Comparison of ENCODE assay signal across 19 cellular contexts in the genomic region with DNA sequence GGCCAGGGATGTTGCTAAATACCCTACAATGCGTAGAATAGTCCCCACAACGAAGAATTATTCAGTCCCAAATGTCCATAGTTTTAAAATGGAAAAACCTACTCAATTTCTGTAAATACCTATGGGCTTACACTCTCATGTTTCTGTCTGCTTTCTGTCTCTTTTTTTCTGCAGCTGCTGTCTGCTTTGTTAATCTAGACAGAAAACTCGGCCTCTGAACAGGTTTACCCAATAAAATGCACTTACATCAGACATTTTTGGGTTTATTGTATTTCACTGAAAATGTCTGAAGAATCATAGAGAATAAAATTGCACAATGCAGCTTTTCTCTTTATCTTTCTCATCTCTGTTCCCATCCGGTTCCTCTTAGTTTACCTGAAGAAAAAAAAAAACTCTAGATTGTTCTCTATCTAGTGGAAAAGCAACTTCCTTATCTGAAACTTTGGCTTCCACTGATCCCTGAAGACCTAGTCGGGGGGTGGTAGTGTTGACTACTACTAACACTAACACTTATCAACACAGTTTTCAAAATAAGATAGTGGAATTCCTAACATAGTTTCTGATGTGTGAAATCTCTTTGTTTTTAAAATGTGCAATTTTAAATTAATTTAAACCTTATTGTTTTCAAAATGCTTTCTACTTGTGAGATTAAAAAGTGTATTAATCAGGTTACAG.
DNase-seq lines count a peak whose midpoint lies in the region; TF ChIP-seq lines count a peak whose summit lies in the region.
"Had no signal": no experiment of that assay in that cellular context is flagged by ENCODE, and none has a peak within 500 bp of the region (broad histone marks: within the 10 kb centered on the region; RNA-seq: fewer than 3 reads in every experiment).

No MANE protein-coding gene starts in this region.

- no peak overlapping the region for H3K14ac ChIP-seq in mesenchymal stem cell (ENCODE audit: low read length in 2 of 2)

- no peak overlapping the region for H3K27ac Mint-ChIP-seq in endodermal cell
- no peak overlapping the region for H3K27ac Mint-ChIP-seq in activated CD4-positive, alpha-beta memory T cell treated with anti-CD3 and anti-CD28 coated beads for 36 hours
- H3K27ac Mint-ChIP-seq: CD14-positive monocyte; CD4-positive, alpha-beta memory T cell; H9 had no signal

- no peaks in the 10 kb centered on the region for H3K9me3 ChIP-seq in SJCRH30 (replicated peaks)
- H3K9me3 ChIP-seq in endodermal cell (ENCODE audit: control insufficient read depth, low read length) = no peaks in the 10 kb centered on the region
- no peaks in the 10 kb centered on the region for H3K9me3 ChIP-seq in SK-N-SH
- no peaks in the 10 kb centered on the region for H3K9me3 ChIP-seq in mesenchymal stem cell (ENCODE audit: control insufficient read depth, low read length)
- H3K9me3 ChIP-seq: A549, BLaER1 had no signal

- TF ChIP-seq RAD21 in SK-N-SH (IDR thresholded peaks at IDR 0.05; ENCODE audit: low read length) = no peak

- H3F3A ChIP-seq in SK-N-SH (replicated peaks; ENCODE audit: insufficient read depth) = no peaks in the 10 kb centered on the region

- H2BK12ac ChIP-seq in mesenchymal stem cell (ENCODE audit: low read length in 2 of 2) = no peak overlapping the region

- no peak overlapping the region for H3K23ac ChIP-seq in mesenchymal stem cell (ENCODE audit: low read length in 2 of 2)

- H3K9me2 ChIP-seq in SK-N-SH = no peaks in the 10 kb centered on the region

- H3K9ac ChIP-seq in endodermal cell (ENCODE audit: extremely low read depth, low read length, poor library complexity, severe bottlenecking) (peak overlapping the region; percentile 19), SK-N-SH (no peak overlapping the region), mesenchymal stem cell (ENCODE audit: low read length) (no peak overlapping the region)
- H3K9ac ChIP-seq: BLaER1 had no signal

- no peak overlapping the region for H3K4me3 ChIP-seq in AG09309 (ENCODE audit: control insufficient read depth, low read depth, low read length)
- no peak overlapping the region for H3K4me3 ChIP-seq in SJCRH30
- H3K4me3 ChIP-seq in endodermal cell (ENCODE audit: low read length) = peak overlapping the region; percentile 32
- no peak overlapping the region for H3K4me3 ChIP-seq in SK-N-SH (ENCODE audit: low read depth in 2 of 2, low read length in 1 of 2)
- H3K4me3 ChIP-seq in mesenchymal stem cell (ENCODE audit: insufficient read depth in 1 of 2, low read depth in 1 of 2, low read length in 2 of 2) = no peak overlapping the region
- H3K4me3 ChIP-seq: A549, BLaER1, GM12878 had no signal

- H3K9me3 Mint-ChIP-seq in endodermal cell = no peaks in the 10 kb centered on the region
- H3K9me3 Mint-ChIP-seq in activated CD4-positive, alpha-beta memory T cell treated with anti-CD3 and anti-CD28 coated beads for 36 hours = no peaks in the 10 kb centered on the region
- H3K9me3 Mint-ChIP-seq: CD14-positive monocyte; CD4-positive, alpha-beta memory T cell; H9 had no signal

- no peaks in the 10 kb centered on the region for H3K27me3 ChIP-seq in SJCRH30
- H3K27me3 ChIP-seq in endodermal cell (ENCODE audit: control insufficient read depth, insufficient read depth, low read length, poor library complexity, severe bottlenecking) = no peaks in the 10 kb centered on the region
- H3K27me3 ChIP-seq in SK-N-SH (ENCODE audit: insufficient read depth) = no peaks in the 10 kb centered on the region
- no peaks in the 10 kb centered on the region for H3K27me3 ChIP-seq in mesenchymal stem cell (ENCODE audit: control insufficient read depth in 1 of 2, insufficient read depth in 1 of 2, low read length in 2 of 2)
- H3K27me3 ChIP-seq: BLaER1 had no signal

- no peak overlapping the region for H2BK15ac ChIP-seq in mesenchymal stem cell (ENCODE audit: low read depth, poor library complexity, severe bottlenecking)

- H3K36me3 Mint-ChIP-seq in endodermal cell (ENCODE audit: low read depth) = no peaks in the 10 kb centered on the region
- H3K36me3 Mint-ChIP-seq in activated CD4-positive, alpha-beta memory T cell treated with anti-CD3 and anti-CD28 coated beads for 36 hours = no peaks in the 10 kb centered on the region
- H3K36me3 Mint-ChIP-seq: CD14-positive monocyte; CD4-positive, alpha-beta memory T cell had no signal

- H4K8ac ChIP-seq in mesenchymal stem cell (ENCODE audit: low read length) = no peak overlapping the region

- H3K4me1 ChIP-seq in SJCRH30 = peaks cover 16% of the 10 kb centered on the region
- H3K4me1 ChIP-seq in endodermal cell (ENCODE audit: control insufficient read depth, insufficient read depth, low read length) = peaks cover 11% of the 10 kb centered on the region
- H3K4me1 ChIP-seq in SK-N-SH (ENCODE audit: control insufficient read depth in 1 of 2, insufficient read depth in 2 of 2, low read depth in 1 of 2, low read length in 1 of 2) = peaks cover 0 to 14% of the 10 kb centered on the region in 2 experiments; a peak in 2 of 4 replicates
- no peaks in the 10 kb centered on the region for H3K4me1 ChIP-seq in mesenchymal stem cell (ENCODE audit: control insufficient read depth, insufficient read depth, low read depth, low read length)
- H3K4me1 ChIP-seq: A549 had no signal

- no peaks in the 10 kb centered on the region for H3K79me1 ChIP-seq in mesenchymal stem cell (replicated peaks; ENCODE audit: low read length, poor library complexity, severe bottlenecking)

- H3K18ac ChIP-seq in mesenchymal stem cell (ENCODE audit: low read depth in 1 of 2, low read length in 2 of 2) = no peak overlapping the region

- no peak overlapping the region for H2BK120ac ChIP-seq in mesenchymal stem cell (ENCODE audit: low read depth, low read length)

- no peaks in the 10 kb centered on the region for H3K79me2 ChIP-seq in SK-N-SH (ENCODE audit: insufficient read depth)

- no peak overlapping the region for H2AK5ac ChIP-seq in mesenchymal stem cell (ENCODE audit: low read length, severe bottlenecking)

- H3K4me2 ChIP-seq in SK-N-SH (no peak overlapping the region), mesenchymal stem cell (ENCODE audit: low read length, poor library complexity, severe bottlenecking) (no peak overlapping the region)
- H3K4me2 ChIP-seq: A549, BLaER1 had no signal

- H3K36me3 ChIP-seq in SJCRH30 (no peaks in the 10 kb centered on the region), endodermal cell (ENCODE audit: control insufficient read depth, insufficient read depth, low read length) (no peaks in the 10 kb centered on the region), SK-N-SH (replicated peaks in 1 of 2; ENCODE audit: control insufficient read depth in 1 of 2, insufficient read depth in 2 of 2, low read length in 1 of 2) (no peaks in the 10 kb centered on the region), mesenchymal stem cell (ENCODE audit: control insufficient read depth in 1 of 2, insufficient read depth in 2 of 2, low read depth in 1 of 2, low read length in 2 of 2) (no peaks in the 10 kb centered on the region)
- H3K36me3 ChIP-seq: BLaER1 had no signal

- peaks cover 2% of the 10 kb centered on the region for H3K27me3 Mint-ChIP-seq in endodermal cell (ENCODE audit: insufficient read depth)
- no peaks in the 10 kb centered on the region for H3K27me3 Mint-ChIP-seq in activated CD4-positive, alpha-beta memory T cell treated with anti-CD3 and anti-CD28 coated beads for 36 hours

- no peak overlapping the region for H2AFZ ChIP-seq in SK-N-SH (ENCODE audit: low read depth)
- H2AFZ ChIP-seq in mesenchymal stem cell (ENCODE audit: low read depth, low read length) = no peak overlapping the region

- H3K27ac ChIP-seq in SJCRH30 (peak overlapping the region; percentile 54), endodermal cell (ENCODE audit: low read depth, low read length) (no peak overlapping the region), SK-N-SH (ENCODE audit: low read depth in 2 of 2, low read length in 1 of 2) (no peak overlapping the region; a peak in 1 of 4 replicates), mesenchymal stem cell (ENCODE audit: low read length, poor library complexity, severe bottlenecking) (no peak overlapping the region)
- H3K27ac ChIP-seq: 22Rv1, A549, BLaER1 had no signal

- no peak overlapping the region for H3K4ac ChIP-seq in mesenchymal stem cell (ENCODE audit: low read depth in 1 of 2, low read length in 2 of 2)

- POLR2A ChIA-PET in SK-N-SH (lab: Yijun Ruan, JAX) = interaction anchor here (0.9 kb wide), 1 partner anchor 131 kb away, joined by 5 read pairs; a partner anchor contains a TSS
- POLR2A ChIA-PET in activated CD4-positive, alpha-beta memory T cell treated with anti-CD3 and anti-CD28 coated beads for 36 hours (lab: Charles Lee) = no interaction called here

- no peak for TF ChIP-seq EP300 in SK-N-SH (IDR thresholded peaks at IDR 0.05; ENCODE audit: borderline replicate concordance in 1 of 2, low read depth in 1 of 2, low read length in 1 of 2)

- intact Hi-C loops in activated CD4-positive, alpha-beta memory T cell treated with anti-CD3 and anti-CD28 coated beads for 36 hours (cut with micrococcal nuclease) = no loop called here

- H2BK5ac ChIP-seq in mesenchymal stem cell (ENCODE audit: low read depth, low read length, poor library complexity, severe bottlenecking) = no peak overlapping the region

- H3K4me1 Mint-ChIP-seq in endodermal cell = peaks cover 28% of the 10 kb centered on the region
- H3K4me1 Mint-ChIP-seq in activated CD4-positive, alpha-beta memory T cell treated with anti-CD3 and anti-CD28 coated beads for 36 hours (ENCODE audit: low read depth) = peaks cover under 1% of the 10 kb centered on the region
- H3K4me1 Mint-ChIP-seq: CD4-positive, alpha-beta memory T cell had no signal

- H4K91ac ChIP-seq in mesenchymal stem cell (ENCODE audit: low read length) = no peak overlapping the region

- DNase-seq in AG09309 (ENCODE audit: low read depth) (peak; percentile 18), SJCRH30 (peak in 1 of 2 experiments; percentile 19), endodermal cell (no peak), myocyte (ENCODE audit: low read depth) (peak; percentile 30), SK-N-SH (no peak), midbrain (lab: John Stamatoyannopoulos, UW) (no peak), mesenchymal stem cell (no peak)
- DNase-seq in activated CD4-positive, alpha-beta memory T cell treated with anti-CD3 and anti-CD28 coated beads for 36 hours = no peak
- DNase-seq: CD4-positive, alpha-beta memory T cell; DMS 273 treated with DMSO at 0.1 percent for 48 hours; DMS53; DND-41; EL; H9 had no signal

- no peaks in the 10 kb centered on the region for H4K20me1 ChIP-seq in SK-N-SH (ENCODE audit: insufficient read depth)
- H4K20me1 ChIP-seq: BLaER1 had no signal

- TF ChIP-seq CTCF in AG09309 (IDR thresholded peaks at IDR 0.05; ENCODE audit: control insufficient read depth, insufficient read depth, low read depth, low read length, missing control alignments) = no peak
- TF ChIP-seq CTCF in endodermal cell (conservative IDR thresholded peaks at IDR 0.05) = no peak
- TF ChIP-seq CTCF in SK-N-SH (IDR thresholded peaks at IDR 0.05) = no peak

- CTCF ChIA-PET in SK-N-SH (lab: Yijun Ruan, JAX) = interaction anchor here (0.6 to 1.5 kb wide), 7 partner anchors 11 to 377 kb away, joined by 3 to 4 read pairs (median 3); a partner anchor contains a TSS
- CTCF ChIA-PET in activated CD4-positive, alpha-beta memory T cell treated with anti-CD3 and anti-CD28 coated beads for 36 hours (lab: Charles Lee) = no interaction called here

- H3K4me3 Mint-ChIP-seq in endodermal cell = no peak overlapping the region
- no peak overlapping the region for H3K4me3 Mint-ChIP-seq in activated CD4-positive, alpha-beta memory T cell treated with anti-CD3 and anti-CD28 coated beads for 36 hours
- H3K4me3 Mint-ChIP-seq: CD14-positive monocyte; CD4-positive, alpha-beta memory T cell; H9 had no signal

- 64 to 86% methylated on average over 2 to 4 of the region's 5 CpGs for WGBS in endodermal cell (ENCODE audit: insufficient coverage in 1 of 2, insufficient read length in 1 of 2), 2 experiments
- WGBS in SK-N-SH (ENCODE audit: low lambda C conversion rate) = 59% methylated on average over 5 of the region's 5 CpGs
- 80% methylated on average over 2 of the region's 5 CpGs for WGBS in mesenchymal stem cell

Comparison
In these comparisons a context has a peak if more than half of its experiments do, and no peak if none do; other contexts are left out.
1. DNase-seq: peak in AG09309 (single experiment) and myocyte (single experiment); none in endodermal cell (single experiment), SK-N-SH (single experiment), midbrain (single experiment), mesenchymal stem cell (single experiment) and activated CD4-positive, alpha-beta memory T cell treated with anti-CD3 and anti-CD28 coated beads for 36 hours (single experiment).